ENCODE assay signal across 1 cellular context in the genomic region with DNA sequence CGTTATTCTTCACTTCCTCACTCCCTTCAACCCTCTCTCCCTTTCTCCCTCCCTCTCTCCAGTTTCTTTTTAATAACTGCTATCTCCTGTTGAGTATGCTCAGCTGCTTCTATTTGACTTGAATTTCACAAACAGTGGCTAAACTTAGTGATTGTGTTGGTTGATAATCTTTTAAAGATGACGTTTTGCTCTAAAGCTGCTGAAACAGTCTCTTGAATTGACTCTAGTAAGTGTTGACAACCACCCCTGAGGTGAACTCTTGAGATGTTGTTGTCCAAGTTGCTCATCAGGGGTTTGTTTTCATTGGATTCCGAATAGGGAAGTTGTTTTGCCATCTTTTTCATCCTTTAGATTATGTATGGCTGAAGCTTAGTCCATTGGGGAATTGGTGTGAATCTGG.
TF ChIP-seq lines count a peak whose summit lies in the region.

No MANE protein-coding gene starts in this region.

TF ChIP-seq in H1, 55 proteins besides CTCF, POLR2A, EP300 and RAD21:
- TF ChIP-seq SP2 (IDR thresholded peaks at IDR 0.05; ENCODE audit: low read length) (no peak), HDAC6 (IDR thresholded peaks at IDR 0.05; ENCODE audit: low read depth, low read length) (no peak), KDM1A (IDR thresholded peaks at IDR 0.05; ENCODE audit: borderline replicate concordance, low read length) (no peak), RNF2 (IDR thresholded peaks at IDR 0.05; ENCODE audit: borderline replicate concordance, low read depth, low read length, missing control alignments, poor library complexity, severe bottlenecking) (no peak), YY1 (IDR thresholded peaks at IDR 0.05; ENCODE audit: low read depth, low read length) (no peak), BCL11A (IDR thresholded peaks at IDR 0.05; ENCODE audit: low read depth in 2 of 2, low read length in 2 of 2) (no peak), NANOG (IDR thresholded peaks at IDR 0.05; ENCODE audit: insufficient read depth, low read depth, low read length, poor library complexity, severe bottlenecking) (no peak), SRF (IDR thresholded peaks at IDR 0.05; ENCODE audit: low read depth, low read length) (no peak), SIX5 (IDR thresholded peaks at IDR 0.05; ENCODE audit: low read depth, low read length) (no peak), CHD1 (IDR thresholded peaks at IDR 0.05; ENCODE audit: low read depth, low read length) (no peak), SP1 (IDR thresholded peaks at IDR 0.05; ENCODE audit: low read depth, low read length) (no peak), CBX5 (IDR thresholded peaks at IDR 0.05; ENCODE audit: low read depth, low read length) (no peak), PHF8 (conservative IDR thresholded peaks at IDR 0.05; ENCODE audit: low read depth, low read length) (no peak), GABPA (IDR thresholded peaks at IDR 0.05; ENCODE audit: borderline replicate concordance, insufficient read depth, low read length) (no peak), JUN (IDR thresholded peaks at IDR 0.05; ENCODE audit: low read depth, low read length) (no peak), MAFK (IDR thresholded peaks at IDR 0.05; ENCODE audit: low read depth, low read length) (no peak)
- TF ChIP-seq, protein P1, sequence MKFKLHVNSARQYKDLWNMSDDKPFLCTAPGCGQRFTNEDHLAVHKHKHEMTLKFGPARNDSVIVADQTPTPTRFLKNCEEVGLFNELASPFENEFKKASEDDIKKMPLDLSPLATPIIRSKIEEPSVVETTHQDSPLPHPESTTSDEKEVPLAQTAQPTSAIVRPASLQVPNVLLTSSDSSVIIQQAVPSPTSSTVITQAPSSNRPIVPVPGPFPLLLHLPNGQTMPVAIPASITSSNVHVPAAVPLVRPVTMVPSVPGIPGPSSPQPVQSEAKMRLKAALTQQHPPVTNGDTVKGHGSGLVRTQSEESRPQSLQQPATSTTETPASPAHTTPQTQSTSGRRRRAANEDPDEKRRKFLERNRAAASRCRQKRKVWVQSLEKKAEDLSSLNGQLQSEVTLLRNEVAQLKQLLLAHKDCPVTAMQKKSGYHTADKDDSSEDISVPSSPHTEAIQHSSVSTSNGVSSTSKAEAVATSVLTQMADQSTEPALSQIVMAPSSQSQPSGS (IDR thresholded peaks at IDR 0.05; ENCODE audit: low read length): no peak
